In the genomic region with DNA sequence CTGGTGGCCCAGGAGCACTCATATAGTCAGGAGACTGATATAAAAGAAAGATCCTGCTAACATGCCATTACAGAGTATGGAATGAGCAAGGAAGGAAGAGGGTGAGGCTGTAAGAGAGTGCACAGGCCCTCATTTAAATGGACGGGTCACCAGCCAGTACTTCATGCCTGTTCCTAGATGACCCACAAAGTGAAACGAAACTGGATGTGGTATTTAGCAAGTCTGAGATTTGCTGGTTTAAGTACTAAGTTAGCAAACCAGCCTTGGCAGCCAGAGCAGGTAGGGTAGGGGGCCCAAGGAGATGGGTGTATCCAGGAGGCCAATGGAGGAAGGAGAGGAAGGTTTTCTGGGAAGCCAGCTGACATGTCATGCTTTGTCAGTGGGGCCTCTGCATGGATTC, we compare ENCODE assay signal across 1 cellular context.
TF ChIP-seq lines count a peak whose summit lies in the region.

No MANE protein-coding gene starts in this region.

TF ChIP-seq in SK-N-SH, 30 proteins besides CTCF, POLR2A, EP300 and RAD21 (continued from another document):
- TF ChIP-seq, protein P1, sequence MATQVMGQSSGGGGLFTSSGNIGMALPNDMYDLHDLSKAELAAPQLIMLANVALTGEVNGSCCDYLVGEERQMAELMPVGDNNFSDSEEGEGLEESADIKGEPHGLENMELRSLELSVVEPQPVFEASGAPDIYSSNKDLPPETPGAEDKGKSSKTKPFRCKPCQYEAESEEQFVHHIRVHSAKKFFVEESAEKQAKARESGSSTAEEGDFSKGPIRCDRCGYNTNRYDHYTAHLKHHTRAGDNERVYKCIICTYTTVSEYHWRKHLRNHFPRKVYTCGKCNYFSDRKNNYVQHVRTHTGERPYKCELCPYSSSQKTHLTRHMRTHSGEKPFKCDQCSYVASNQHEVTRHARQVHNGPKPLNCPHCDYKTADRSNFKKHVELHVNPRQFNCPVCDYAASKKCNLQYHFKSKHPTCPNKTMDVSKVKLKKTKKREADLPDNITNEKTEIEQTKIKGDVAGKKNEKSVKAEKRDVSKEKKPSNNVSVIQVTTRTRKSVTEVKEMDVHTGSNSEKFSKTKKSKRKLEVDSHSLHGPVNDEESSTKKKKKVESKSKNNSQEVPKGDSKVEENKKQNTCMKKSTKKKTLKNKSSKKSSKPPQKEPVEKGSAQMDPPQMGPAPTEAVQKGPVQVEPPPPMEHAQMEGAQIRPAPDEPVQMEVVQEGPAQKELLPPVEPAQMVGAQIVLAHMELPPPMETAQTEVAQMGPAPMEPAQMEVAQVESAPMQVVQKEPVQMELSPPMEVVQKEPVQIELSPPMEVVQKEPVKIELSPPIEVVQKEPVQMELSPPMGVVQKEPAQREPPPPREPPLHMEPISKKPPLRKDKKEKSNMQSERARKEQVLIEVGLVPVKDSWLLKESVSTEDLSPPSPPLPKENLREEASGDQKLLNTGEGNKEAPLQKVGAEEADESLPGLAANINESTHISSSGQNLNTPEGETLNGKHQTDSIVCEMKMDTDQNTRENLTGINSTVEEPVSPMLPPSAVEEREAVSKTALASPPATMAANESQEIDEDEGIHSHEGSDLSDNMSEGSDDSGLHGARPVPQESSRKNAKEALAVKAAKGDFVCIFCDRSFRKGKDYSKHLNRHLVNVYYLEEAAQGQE (IDR thresholded peaks at IDR 0.05; ENCODE audit: low read depth, low read length): no peak
- no peak for TF ChIP-seq GABPA (IDR thresholded peaks at IDR 0.05; ENCODE audit: low read depth)
- TF ChIP-seq TAF1 (IDR thresholded peaks at IDR 0.05; ENCODE audit: borderline replicate concordance, low read depth, low read length): no peak
